ENCODE assay signal across 11 cellular contexts in genomic region chr13:64928704-64929499, GRCh38.
DNase-seq lines count a peak whose midpoint lies in the region; ATAC-seq and TF ChIP-seq lines count a peak whose summit lies in the region.
"Had no signal": no experiment of that assay in that cellular context is flagged by ENCODE, and none has a peak within 500 bp of the region (broad histone marks: within the 10 kb centered on the region; RNA-seq: fewer than 3 reads in every experiment).

No MANE protein-coding gene starts in this region.

- no peaks in the 10 kb centered on the region for H3K36me3 Mint-ChIP-seq in Calu3 (ENCODE audit: insufficient read depth, unreplicated experiment)

- ATAC-seq in GM21515 (IDR thresholded peaks at IDR 0.05; ENCODE audit: unreplicated experiment) = peak; percentile 71
- ATAC-seq in HG03565 (IDR thresholded peaks at IDR 0.05; ENCODE audit: unreplicated experiment) = peak; percentile 87
- ATAC-seq in HG03520 (IDR thresholded peaks at IDR 0.05; ENCODE audit: unreplicated experiment) = no peak

- intact Hi-C loops in Calu3 (cut with micrococcal nuclease; ENCODE audit: unreplicated experiment) = no loop called here

- no peaks in the 10 kb centered on the region for H3K9me3 Mint-ChIP-seq in Calu3 (ENCODE audit: low read depth, unreplicated experiment)

- no peak for TF ChIP-seq CTCF in Calu3 (IDR thresholded peaks at IDR 0.05; ENCODE audit: unreplicated experiment)

- H3K4me3 Mint-ChIP-seq in Calu3 (ENCODE audit: low read depth, unreplicated experiment) = no peak overlapping the region

- H3K27ac Mint-ChIP-seq in Calu3 (ENCODE audit: unreplicated experiment) = no peak overlapping the region

- no peaks in the 10 kb centered on the region for H3K4me1 Mint-ChIP-seq in Calu3 (ENCODE audit: low read depth, unreplicated experiment)

- no TSS peak for BruUV-seq in Calu3 (replicated peaks; lab: Mats Ljungman, UMichigan)

- CTCF ChIA-PET in Calu3 (lab: Charles Lee) = interaction anchor here (0.6 kb wide), 1 partner anchor 438 kb away, joined by 3 read pairs; no protein-coding TSS in a partner anchor

- DNase-seq in AG20443 (ENCODE audit: low spot score) (peak; percentile 43), epithelial cell of prostate (ENCODE audit: low read depth, low spot score) (peak; percentile 14), NCI-H748 treated with DMSO at 0.1 percent for 48 hours (lab: John Stamatoyannopoulos, UW) (no peak), Calu3 (no peak)
- DNase-seq in activated effector memory CD4-positive, alpha-beta T cell treated with anti-CD3 and anti-CD28 coated beads, Interleukin-2, amount 50 U/mL, for 16 hours = no peak
- DNase-seq: effector CD4-positive, alpha-beta T cell; occipital lobe; thyroid gland had no signal

- H3K27me3 Mint-ChIP-seq in Calu3 (ENCODE audit: unreplicated experiment) = no peaks in the 10 kb centered on the region

- peak overlapping the region; percentile 8 for H3K27ac ChIP-seq in epithelial cell of prostate
- H3K27ac ChIP-seq: thyroid gland had no signal

Comparison
In these comparisons a context has a peak if more than half of its experiments do, and no peak if none do; other contexts are left out.
1. DNase-seq: peak in AG20443 (single experiment) and epithelial cell of prostate (single experiment); none in NCI-H748 treated with DMSO at 0.1 percent for 48 hours (single experiment), activated effector memory CD4-positive, alpha-beta T cell treated with anti-CD3 and anti-CD28 coated beads, Interleukin-2, amount 50 U/mL, for 16 hours (single experiment) and Calu3 (single experiment).